In the genomic region with DNA sequence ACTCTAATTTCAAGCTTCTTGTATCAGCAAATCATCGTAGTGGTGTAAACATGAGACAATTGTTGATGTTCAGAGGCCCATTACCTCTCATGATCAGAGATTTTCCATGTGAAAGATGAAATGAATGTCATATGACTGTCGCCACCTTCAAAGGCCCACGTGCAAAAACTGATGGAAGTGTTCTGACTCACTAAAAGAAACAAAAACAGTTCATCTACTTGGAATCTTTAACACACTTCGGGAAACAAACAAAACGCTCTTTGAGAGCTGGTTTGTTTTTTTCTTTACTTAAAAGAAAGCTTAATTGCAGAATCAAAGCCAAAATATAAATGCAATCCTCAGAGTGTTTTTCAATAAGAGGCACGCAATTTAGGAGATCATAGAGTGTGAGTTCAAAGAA, we compare ENCODE assay signal across 1 cellular context.
TF ChIP-seq lines count a peak whose summit lies in the region.

No MANE protein-coding gene starts in this region.

TF ChIP-seq in H1, 55 proteins besides CTCF, POLR2A, EP300 and RAD21 (continued from another document):
- TF ChIP-seq, protein P1, sequence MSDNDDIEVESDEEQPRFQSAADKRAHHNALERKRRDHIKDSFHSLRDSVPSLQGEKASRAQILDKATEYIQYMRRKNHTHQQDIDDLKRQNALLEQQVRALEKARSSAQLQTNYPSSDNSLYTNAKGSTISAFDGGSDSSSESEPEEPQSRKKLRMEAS (IDR thresholded peaks at IDR 0.05), result no peak
- TF ChIP-seq MAFK (IDR thresholded peaks at IDR 0.05; ENCODE audit: low read depth, low read length) (no peak), CHD1 (IDR thresholded peaks at IDR 0.05; ENCODE audit: low read depth, low read length) (no peak), NANOG (IDR thresholded peaks at IDR 0.05; ENCODE audit: insufficient read depth, low read depth, low read length, poor library complexity, severe bottlenecking) (no peak), SAP30 (IDR thresholded peaks at IDR 0.05; ENCODE audit: insufficient read depth, insufficient replicate concordance, low read length) (no peak), TCF12 (IDR thresholded peaks at IDR 0.05; ENCODE audit: low read depth, low read length) (no peak), EZH2 (IDR thresholded peaks at IDR 0.05; ENCODE audit: low read depth, low read length, severe bottlenecking) (no peak)
TF ChIP-seq in H1: peak in this region for 0.
